8 cellular contexts compared by ENCODE assay signal in the genomic region with DNA sequence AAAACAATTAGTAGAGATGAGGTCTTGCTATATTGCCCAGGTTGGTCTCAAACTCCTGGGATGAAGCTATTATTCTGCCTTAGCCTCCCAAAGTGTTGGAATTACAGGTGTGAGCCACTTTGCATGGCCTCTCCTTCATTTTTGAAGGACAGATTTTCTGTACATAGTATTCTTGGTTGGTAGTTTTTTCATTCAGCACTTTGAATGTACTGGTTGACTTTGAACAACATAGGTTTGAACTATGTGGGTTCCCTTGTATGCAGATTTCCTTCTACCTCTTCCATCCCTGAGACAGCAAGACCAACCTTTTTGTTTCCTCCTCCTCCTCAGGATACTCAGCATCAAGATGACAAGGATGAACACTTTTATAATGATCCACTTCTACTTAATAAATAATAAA.
"Had no signal": no experiment of that assay in that cellular context is flagged by ENCODE, and none has a peak within 500 bp of the region (broad histone marks: within the 10 kb centered on the region; RNA-seq: fewer than 3 reads in every experiment).

No MANE protein-coding gene starts in this region.

- ATAC-seq: GM12878 had no signal

- FAIRE-seq: G401.6, GM12878, GM12891, GM12892, GM18507, GM19239 had no signal

- DNase-seq: GDM1, GF-D8 had no signal

- H3K4me3 ChIP-seq: GM12878 had no signal
